ENCODE assay signal across 1 cellular context in the genomic region with DNA sequence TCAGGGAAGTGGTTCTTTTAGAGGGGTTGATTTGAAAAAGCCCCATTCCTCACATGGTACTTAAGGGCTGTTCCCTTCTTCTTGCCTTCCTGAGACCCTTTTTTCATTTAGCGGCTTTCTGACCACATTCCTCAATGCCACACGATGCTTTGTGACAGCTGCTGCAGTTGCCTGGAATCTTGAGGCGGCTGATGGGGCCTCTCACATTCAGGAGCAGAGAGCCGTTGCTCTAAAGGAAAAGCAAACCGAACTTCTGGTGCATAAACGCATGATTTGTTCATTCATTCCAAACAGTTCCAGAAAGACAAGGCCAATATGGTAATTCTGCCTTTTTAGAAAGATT.
TF ChIP-seq lines count a peak whose summit lies in the region.

No MANE protein-coding gene starts in this region.

TF ChIP-seq in GM23338, 12 proteins besides CTCF, POLR2A, EP300 and RAD21 (continued from another document):
- TF ChIP-seq, protein P1, sequence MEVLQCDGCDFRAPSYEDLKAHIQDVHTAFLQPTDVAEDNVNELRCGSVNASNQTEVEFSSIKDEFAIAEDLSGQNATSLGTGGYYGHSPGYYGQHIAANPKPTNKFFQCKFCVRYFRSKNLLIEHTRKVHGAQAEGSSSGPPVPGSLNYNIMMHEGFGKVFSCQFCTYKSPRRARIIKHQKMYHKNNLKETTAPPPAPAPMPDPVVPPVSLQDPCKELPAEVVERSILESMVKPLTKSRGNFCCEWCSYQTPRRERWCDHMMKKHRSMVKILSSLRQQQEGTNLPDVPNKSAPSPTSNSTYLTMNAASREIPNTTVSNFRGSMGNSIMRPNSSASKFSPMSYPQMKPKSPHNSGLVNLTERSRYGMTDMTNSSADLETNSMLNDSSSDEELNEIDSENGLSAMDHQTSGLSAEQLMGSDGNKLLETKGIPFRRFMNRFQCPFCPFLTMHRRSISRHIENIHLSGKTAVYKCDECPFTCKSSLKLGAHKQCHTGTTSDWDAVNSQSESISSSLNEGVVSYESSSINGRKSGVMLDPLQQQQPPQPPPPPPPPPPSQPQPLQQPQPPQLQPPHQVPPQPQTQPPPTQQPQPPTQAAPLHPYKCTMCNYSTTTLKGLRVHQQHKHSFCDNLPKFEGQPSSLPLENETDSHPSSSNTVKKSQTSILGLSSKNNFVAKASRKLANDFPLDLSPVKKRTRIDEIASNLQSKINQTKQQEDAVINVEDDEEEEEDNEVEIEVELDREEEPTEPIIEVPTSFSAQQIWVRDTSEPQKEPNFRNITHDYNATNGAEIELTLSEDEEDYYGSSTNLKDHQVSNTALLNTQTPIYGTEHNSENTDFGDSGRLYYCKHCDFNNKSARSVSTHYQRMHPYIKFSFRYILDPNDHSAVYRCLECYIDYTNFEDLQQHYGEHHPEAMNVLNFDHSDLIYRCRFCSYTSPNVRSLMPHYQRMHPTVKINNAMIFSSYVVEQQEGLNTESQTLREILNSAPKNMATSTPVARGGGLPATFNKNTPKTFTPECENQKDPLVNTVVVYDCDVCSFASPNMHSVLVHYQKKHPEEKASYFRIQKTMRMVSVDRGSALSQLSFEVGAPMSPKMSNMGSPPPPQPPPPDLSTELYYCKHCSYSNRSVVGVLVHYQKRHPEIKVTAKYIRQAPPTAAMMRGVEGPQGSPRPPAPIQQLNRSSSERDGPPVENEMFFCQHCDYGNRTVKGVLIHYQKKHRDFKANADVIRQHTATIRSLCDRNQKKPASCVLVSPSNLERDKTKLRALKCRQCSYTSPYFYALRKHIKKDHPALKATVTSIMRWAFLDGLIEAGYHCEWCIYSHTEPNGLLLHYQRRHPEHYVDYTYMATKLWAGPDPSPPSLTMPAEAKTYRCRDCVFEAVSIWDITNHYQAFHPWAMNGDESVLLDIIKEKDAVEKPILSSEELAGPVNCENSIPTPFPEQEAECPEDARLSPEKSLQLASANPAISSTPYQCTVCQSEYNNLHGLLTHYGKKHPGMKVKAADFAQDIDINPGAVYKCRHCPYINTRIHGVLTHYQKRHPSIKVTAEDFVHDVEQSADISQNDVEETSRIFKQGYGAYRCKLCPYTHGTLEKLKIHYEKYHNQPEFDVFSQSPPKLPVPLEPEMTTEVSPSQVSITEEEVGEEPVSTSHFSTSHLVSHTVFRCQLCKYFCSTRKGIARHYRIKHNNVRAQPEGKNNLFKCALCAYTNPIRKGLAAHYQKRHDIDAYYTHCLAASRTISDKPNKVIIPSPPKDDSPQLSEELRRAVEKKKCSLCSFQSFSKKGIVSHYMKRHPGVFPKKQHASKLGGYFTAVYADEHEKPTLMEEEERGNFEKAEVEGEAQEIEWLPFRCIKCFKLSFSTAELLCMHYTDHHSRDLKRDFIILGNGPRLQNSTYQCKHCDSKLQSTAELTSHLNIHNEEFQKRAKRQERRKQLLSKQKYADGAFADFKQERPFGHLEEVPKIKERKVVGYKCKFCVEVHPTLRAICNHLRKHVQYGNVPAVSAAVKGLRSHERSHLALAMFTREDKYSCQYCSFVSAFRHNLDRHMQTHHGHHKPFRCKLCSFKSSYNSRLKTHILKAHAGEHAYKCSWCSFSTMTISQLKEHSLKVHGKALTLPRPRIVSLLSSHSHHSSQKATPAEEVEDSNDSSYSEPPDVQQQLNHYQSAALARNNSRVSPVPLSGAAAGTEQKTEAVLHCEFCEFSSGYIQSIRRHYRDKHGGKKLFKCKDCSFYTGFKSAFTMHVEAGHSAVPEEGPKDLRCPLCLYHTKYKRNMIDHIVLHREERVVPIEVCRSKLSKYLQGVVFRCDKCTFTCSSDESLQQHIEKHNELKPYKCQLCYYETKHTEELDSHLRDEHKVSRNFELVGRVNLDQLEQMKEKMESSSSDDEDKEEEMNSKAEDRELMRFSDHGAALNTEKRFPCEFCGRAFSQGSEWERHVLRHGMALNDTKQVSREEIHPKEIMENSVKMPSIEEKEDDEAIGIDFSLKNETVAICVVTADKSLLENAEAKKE (CRISPR knock-in tag; IDR thresholded peaks at IDR 0.05) = no peak
- TF ChIP-seq EZH2 (IDR thresholded peaks at IDR 0.05; ENCODE audit: low read depth, unreplicated experiment) = no peak
- TF ChIP-seq NANOG (IDR thresholded peaks at IDR 0.05; ENCODE audit: borderline replicate concordance) = no peak
- TF ChIP-seq, protein P2, sequence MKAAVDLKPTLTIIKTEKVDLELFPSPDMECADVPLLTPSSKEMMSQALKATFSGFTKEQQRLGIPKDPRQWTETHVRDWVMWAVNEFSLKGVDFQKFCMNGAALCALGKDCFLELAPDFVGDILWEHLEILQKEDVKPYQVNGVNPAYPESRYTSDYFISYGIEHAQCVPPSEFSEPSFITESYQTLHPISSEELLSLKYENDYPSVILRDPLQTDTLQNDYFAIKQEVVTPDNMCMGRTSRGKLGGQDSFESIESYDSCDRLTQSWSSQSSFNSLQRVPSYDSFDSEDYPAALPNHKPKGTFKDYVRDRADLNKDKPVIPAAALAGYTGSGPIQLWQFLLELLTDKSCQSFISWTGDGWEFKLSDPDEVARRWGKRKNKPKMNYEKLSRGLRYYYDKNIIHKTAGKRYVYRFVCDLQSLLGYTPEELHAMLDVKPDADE (IDR thresholded peaks at IDR 0.05) = no peak
- no peak for TF ChIP-seq ZNF114 (CRISPR knock-in tag; IDR thresholded peaks at IDR 0.05)
- TF ChIP-seq STAT1 (IDR thresholded peaks at IDR 0.05; ENCODE audit: unreplicated experiment) = no peak
- TF ChIP-seq JUNB (IDR thresholded peaks at IDR 0.05; ENCODE audit: unreplicated experiment) = no peak
- TF ChIP-seq EZH2phosphoT487 (IDR thresholded peaks at IDR 0.05; ENCODE audit: unreplicated experiment) = no peak
- TF ChIP-seq ZNF331 (CRISPR knock-in tag; IDR thresholded peaks at IDR 0.05; ENCODE audit: low read depth) = no peak
